Comparison of ENCODE assay signal across 11 cellular contexts in genomic region chr18:9535430-9535972, GRCh38.
DNase-seq lines count a peak whose midpoint lies in the region; ATAC-seq and TF ChIP-seq lines count a peak whose summit lies in the region.
"Had no signal": no experiment of that assay in that cellular context is flagged by ENCODE, and none has a peak within 500 bp of the region (broad histone marks: within the 10 kb centered on the region; RNA-seq: fewer than 3 reads in every experiment).

No MANE protein-coding gene starts in this region.

- H3K4me3 ChIP-seq in mammary epithelial cell (replicated peaks in 1 of 3; ENCODE audit: insufficient read depth in 1 of 3, low read depth in 2 of 3, low read length in 3 of 3) = no peak overlapping the region
- H3K4me3 ChIP-seq in choroid plexus epithelial cell (ENCODE audit: low read depth, low read length) = peak overlapping the region; percentile 27
- H3K4me3 ChIP-seq in muscle layer of colon (ENCODE audit: low read depth in 1 of 2, low read length in 2 of 2) = peak overlapping the region in 1 of 2 donors; percentile 9

- H3K9me3 ChIP-seq in mammary epithelial cell (replicated peaks; ENCODE audit: insufficient read depth, low read length) = no peaks in the 10 kb centered on the region
- no peaks in the 10 kb centered on the region for H3K9me3 ChIP-seq in muscle layer of colon (ENCODE audit: low read length)

- no peak overlapping the region for H2AFZ ChIP-seq in mammary epithelial cell (ENCODE audit: low read depth, low read length)

- H3K4me1 ChIP-seq in mammary epithelial cell (ENCODE audit: insufficient read depth, low read length) = peaks cover 17% of the 10 kb centered on the region
- peaks cover 12% of the 10 kb centered on the region for H3K4me1 ChIP-seq in muscle layer of colon (ENCODE audit: insufficient read depth, low read length)

- H3K27ac ChIP-seq in mammary epithelial cell (ENCODE audit: insufficient read depth, low read depth, low read length) = no peak overlapping the region
- H3K27ac ChIP-seq in muscle layer of colon (ENCODE audit: low read depth, low read length) = peak overlapping the region; percentile 89

- POLR2A ChIA-PET in MCF 10A (lab: Yijun Ruan, JAX) = no interaction called here

- no peaks in the 10 kb centered on the region for H4K20me1 ChIP-seq in mammary epithelial cell (ENCODE audit: insufficient read depth, low read length)

- 91% methylated on average over 14 of the region's 26 CpGs for WGBS in mammary epithelial cell (ENCODE audit: low coverage, missing lambda C conversion rate)

- ATAC-seq in effector memory CD8-positive, alpha-beta T cell (replicated peaks) = no peak

- H3K4me2 ChIP-seq in mammary epithelial cell (ENCODE audit: insufficient read depth, low read depth, low read length) = no peak overlapping the region

- H3K27me3 Mint-ChIP-seq in MCF 10A (ENCODE audit: insufficient read depth, unreplicated experiment) = no peaks in the 10 kb centered on the region
- no peaks in the 10 kb centered on the region for H3K27me3 Mint-ChIP-seq in type B pancreatic cell
- no peaks in the 10 kb centered on the region for H3K27me3 Mint-ChIP-seq in effector memory CD8-positive, alpha-beta T cell
- H3K27me3 Mint-ChIP-seq: memory B cell had no signal

- H3K36me3 Mint-ChIP-seq in MCF 10A (ENCODE audit: insufficient read depth, unreplicated experiment) = peaks cover 23% of the 10 kb centered on the region
- peaks cover 24% of the 10 kb centered on the region for H3K36me3 Mint-ChIP-seq in type B pancreatic cell
- H3K36me3 Mint-ChIP-seq in effector memory CD8-positive, alpha-beta T cell (ENCODE audit: insufficient read depth) = peaks cover 58% of the 10 kb centered on the region

- H3K4me1 Mint-ChIP-seq in MCF 10A (ENCODE audit: insufficient read depth, unreplicated experiment) (peaks cover 17% of the 10 kb centered on the region), type B pancreatic cell (ENCODE audit: unreplicated experiment) (peaks cover 11% of the 10 kb centered on the region)
- no peaks in the 10 kb centered on the region for H3K4me1 Mint-ChIP-seq in effector memory CD8-positive, alpha-beta T cell (ENCODE audit: low read depth in 2 of 2)
- H3K4me1 Mint-ChIP-seq: memory B cell had no signal

- H3K27ac Mint-ChIP-seq in MCF 10A (ENCODE audit: low read depth, unreplicated experiment) (no peak overlapping the region), type B pancreatic cell (peak overlapping the region; percentile 70)
- H3K27ac Mint-ChIP-seq in effector memory CD8-positive, alpha-beta T cell = no peak overlapping the region
- H3K27ac Mint-ChIP-seq: memory B cell had no signal

- H3K27me3 ChIP-seq in mammary epithelial cell (ENCODE audit: insufficient read depth, low read length) (no peaks in the 10 kb centered on the region), muscle layer of colon (ENCODE audit: control insufficient read depth in 1 of 2, insufficient read depth in 2 of 2, low read length in 2 of 2) (no peaks in the 10 kb centered on the region)

- no peak overlapping the region for H3K4me3 Mint-ChIP-seq in MCF 10A (ENCODE audit: unreplicated experiment)
- H3K4me3 Mint-ChIP-seq in type B pancreatic cell = peak overlapping the region; percentile 50
- H3K4me3 Mint-ChIP-seq in effector memory CD8-positive, alpha-beta T cell = no peak overlapping the region
- H3K4me3 Mint-ChIP-seq: memory B cell had no signal

- peak; percentile 43 for DNase-seq in MCF 10A (ENCODE audit: unreplicated experiment)
- no peak for DNase-seq in mammary epithelial cell
- DNase-seq in choroid plexus epithelial cell (ENCODE audit: low read depth) = peak; percentile 98
- DNase-seq in type B pancreatic cell (ENCODE audit: extremely low spot score, unreplicated experiment) = no peak
- no peak for DNase-seq in 8988T
- no peak for DNase-seq in activated effector memory CD4-positive, alpha-beta T cell treated with Interleukin-2 at 50 U/mL for 16 hours
- no peak for DNase-seq in effector memory CD8-positive, alpha-beta T cell
- DNase-seq: activated CD8-positive, alpha-beta memory T cell treated with anti-CD3 and anti-CD28 coated beads, Interleukin-2, amount 50 U/mL, for 4 hours; NCI-H1436 had no signal

- TF ChIP-seq CTCF in MCF 10A (IDR thresholded peaks at IDR 0.05; ENCODE audit: unreplicated experiment) (no peak), mammary epithelial cell (conservative IDR thresholded peaks at IDR 0.05 in 1 of 2, IDR thresholded peaks at IDR 0.05 in 1 of 2; ENCODE audit: extremely low read depth in 1 of 2, insufficient read depth in 1 of 2, low read depth in 1 of 2, low read length in 2 of 2) (no peak), choroid plexus epithelial cell (conservative IDR thresholded peaks at IDR 0.05; ENCODE audit: low read depth, low read length) (peak; percentile 23), type B pancreatic cell (conservative IDR thresholded peaks at IDR 0.05) (no peak)

- H3K9ac ChIP-seq in mammary epithelial cell (ENCODE audit: insufficient read depth, low read length) (no peak overlapping the region), muscle layer of colon (ENCODE audit: low read length) (no peak overlapping the region)

- dilution Hi-C loops in mammary epithelial cell (cut with HindIII; ENCODE audit: low sequenced_read_pairs) = no loop called here

- no peaks in the 10 kb centered on the region for H3K79me2 ChIP-seq in mammary epithelial cell (ENCODE audit: insufficient read depth, low read length)

- BruUV-seq in MCF 10A (replicated peaks; lab: Mats Ljungman, UMichigan) = no TSS peak
- BruUV-seq in mammary epithelial cell (replicated peaks; lab: Mats Ljungman, UMichigan) = no TSS peak

- in situ Hi-C loops in mammary epithelial cell (cut with MboI; ENCODE audit: low sequenced_read_pairs in 2 of 2) = loop anchor here (10.0 to 25.0 kb wide), 2 partner anchors 59 to 448 kb away; no protein-coding TSS in a partner anchor

- no peaks in the 10 kb centered on the region for H3K9me3 Mint-ChIP-seq in MCF 10A (ENCODE audit: unreplicated experiment)
- no peaks in the 10 kb centered on the region for H3K9me3 Mint-ChIP-seq in type B pancreatic cell
- H3K9me3 Mint-ChIP-seq in effector memory CD8-positive, alpha-beta T cell = no peaks in the 10 kb centered on the region
- H3K9me3 Mint-ChIP-seq: memory B cell had no signal

- intact Hi-C loops in MCF 10A (cut with micrococcal nuclease) (no loop called here), mammary epithelial cell (cut with micrococcal nuclease) (loop anchor here (5.0 kb wide), 1 partner anchor 463 kb away; no protein-coding TSS in a partner anchor)

- H3K36me3 ChIP-seq in mammary epithelial cell (ENCODE audit: insufficient read depth, low read length) (peaks cover 11% of the 10 kb centered on the region), muscle layer of colon (ENCODE audit: insufficient read depth, low read length) (peaks cover 36% of the 10 kb centered on the region)

- CTCF ChIA-PET in MCF 10A (lab: Yijun Ruan, JAX) (no interaction called here), mammary epithelial cell (lab: Charles Lee; ENCODE audit: low non-redundant PET) (no interaction called here)

Comparison
In these comparisons a context has a peak if more than half of its experiments do, and no peak if none do; other contexts are left out.
1. DNase-seq: peak in MCF 10A (single experiment) and choroid plexus epithelial cell (single experiment); none in mammary epithelial cell (single experiment), type B pancreatic cell (single experiment), 8988T (single experiment), activated effector memory CD4-positive, alpha-beta T cell treated with Interleukin-2 at 50 U/mL for 16 hours (single experiment) and effector memory CD8-positive, alpha-beta T cell (0 of 3).